Comparison of ENCODE assay signal across 8 cellular contexts in genomic region chr2:217222511-217222910, GRCh38.
DNase-seq lines count a peak whose midpoint lies in the region; ATAC-seq and TF ChIP-seq lines count a peak whose summit lies in the region.

No MANE protein-coding gene starts in this region.

- peaks cover 45% of the 10 kb centered on the region for H3K4me1 Mint-ChIP-seq in Calu3 (ENCODE audit: low read depth, unreplicated experiment)
- peaks cover 70% of the 10 kb centered on the region for H3K4me1 Mint-ChIP-seq in activated CD8-positive, alpha-beta T cell treated with anti-CD3 and anti-CD28 coated beads, Interleukin-2, amount 10 ng/mL, durations not matched to agents 7 days and 5 days (ENCODE audit: low read depth)

- CTCF ChIA-PET in Calu3 (lab: Charles Lee): interaction anchor here (1.0 to 1.3 kb wide), 3 partner anchors 56 to 109 kb away, joined by 3 to 6 read pairs (median 5); no protein-coding TSS in a partner anchor
- CTCF ChIA-PET in activated CD8-positive, alpha-beta T cell treated with anti-CD3 and anti-CD28 coated beads, Interleukin-2, amount 10 ng/mL, durations not matched to agents 7 days and 5 days (lab: Charles Lee): interaction anchor here (0.8 to 1.8 kb wide), 2 partner anchors 56 to 58 kb away, joined by 3 to 6 read pairs; no protein-coding TSS in a partner anchor

- no peak overlapping the region for H3K27ac ChIP-seq in SJCRH30

- TF ChIP-seq CTCF in Calu3 (IDR thresholded peaks at IDR 0.05; ENCODE audit: unreplicated experiment): no peak

- intact Hi-C loops in Calu3 (cut with micrococcal nuclease; ENCODE audit: unreplicated experiment): loop anchor here (5.0 kb wide), 2 partner anchors 60 to 115 kb away; no protein-coding TSS in a partner anchor
- intact Hi-C loops in left cardiac atrium (cut with DNase I): no loop called here

- H3K4me3 ChIP-seq in SJCRH30: no peak overlapping the region

- H3K9me3 Mint-ChIP-seq in Calu3 (ENCODE audit: low read depth, unreplicated experiment): no peaks in the 10 kb centered on the region
- peaks cover 3% of the 10 kb centered on the region for H3K9me3 Mint-ChIP-seq in activated CD8-positive, alpha-beta T cell treated with anti-CD3 and anti-CD28 coated beads, Interleukin-2, amount 10 ng/mL, durations not matched to agents 7 days and 5 days (ENCODE audit: insufficient read depth)

- no peaks in the 10 kb centered on the region for H3K27me3 Mint-ChIP-seq in Calu3 (ENCODE audit: unreplicated experiment)
- no peaks in the 10 kb centered on the region for H3K27me3 Mint-ChIP-seq in activated CD8-positive, alpha-beta T cell treated with anti-CD3 and anti-CD28 coated beads, Interleukin-2, amount 10 ng/mL, durations not matched to agents 7 days and 5 days (ENCODE audit: low read depth)

- POLR2A ChIA-PET in activated CD8-positive, alpha-beta T cell treated with anti-CD3 and anti-CD28 coated beads, Interleukin-2, amount 10 ng/mL, durations not matched to agents 7 days and 5 days (lab: Charles Lee): interaction anchor here (0.8 kb wide), 1 partner anchor 365 kb away, joined by 3 read pairs; no protein-coding TSS in a partner anchor

- H3K4me1 ChIP-seq in SJCRH30: peaks cover 77% of the 10 kb centered on the region

- H3K27ac Mint-ChIP-seq in Calu3 (ENCODE audit: unreplicated experiment): peak overlapping the region; percentile 86
- H3K27ac Mint-ChIP-seq in activated CD8-positive, alpha-beta T cell treated with anti-CD3 and anti-CD28 coated beads, Interleukin-2, amount 10 ng/mL, durations not matched to agents 7 days and 5 days: peak overlapping the region; percentile 92

- H3K4me3 Mint-ChIP-seq in Calu3 (ENCODE audit: low read depth, unreplicated experiment): no peak overlapping the region
- H3K4me3 Mint-ChIP-seq in activated CD8-positive, alpha-beta T cell treated with anti-CD3 and anti-CD28 coated beads, Interleukin-2, amount 10 ng/mL, durations not matched to agents 7 days and 5 days: peak overlapping the region; percentile 9

- H3K27me3 ChIP-seq in SJCRH30: no peaks in the 10 kb centered on the region

- ATAC-seq in GM19397 (IDR thresholded peaks at IDR 0.05; ENCODE audit: unreplicated experiment) (peak; percentile 26), HG03439 (IDR thresholded peaks at IDR 0.05; ENCODE audit: unreplicated experiment) (peak; percentile 40), left cardiac atrium (no peak)
- ATAC-seq in activated CD8-positive, alpha-beta T cell treated with anti-CD3 and anti-CD28 coated beads, Interleukin-2, amount 10 ng/mL, durations not matched to agents 7 days and 5 days: peak; percentile 26

- no peaks in the 10 kb centered on the region for H3K36me3 ChIP-seq in SJCRH30

- DNase-seq in Calu3: no peak
- peak; percentile 33 for DNase-seq in activated CD8-positive, alpha-beta T cell treated with anti-CD3 and anti-CD28 coated beads, Interleukin-2, amount 10 ng/mL, durations not matched to agents 7 days and 5 days
- no peak for DNase-seq in SJCRH30
- no peak for DNase-seq in stimulated activated CD4-positive, alpha-beta T cell treated with anti-CD3 and anti-CD28 coated beads, Interleukin-4, amount 100 ng/mL, for 24 hours
- no peak for DNase-seq in cerebellar nuclear complex (lab: John Stamatoyannopoulos, UW)
- DNase-seq in left cardiac atrium: no peak

- no peaks in the 10 kb centered on the region; the same call in 1 of the 2 replicates for H3K9me3 ChIP-seq in SJCRH30 (replicated peaks)

- BruUV-seq in Calu3 (replicated peaks; lab: Mats Ljungman, UMichigan): no TSS peak

- peaks cover 17% of the 10 kb centered on the region for H3K36me3 Mint-ChIP-seq in Calu3 (ENCODE audit: insufficient read depth, unreplicated experiment)
- peaks cover 32% of the 10 kb centered on the region for H3K36me3 Mint-ChIP-seq in activated CD8-positive, alpha-beta T cell treated with anti-CD3 and anti-CD28 coated beads, Interleukin-2, amount 10 ng/mL, durations not matched to agents 7 days and 5 days (ENCODE audit: low read depth)

Comparison
In these comparisons a context has a peak if more than half of its experiments do, and no peak if none do; other contexts are left out.
1. ATAC-seq: peak in GM19397 (single experiment), HG03439 (single experiment) and activated CD8-positive, alpha-beta T cell treated with anti-CD3 and anti-CD28 coated beads, Interleukin-2, amount 10 ng/mL, durations not matched to agents 7 days and 5 days (single experiment); none in left cardiac atrium (0 of 2).